ENCODE assay signal across 13 cellular contexts in the genomic region with DNA sequence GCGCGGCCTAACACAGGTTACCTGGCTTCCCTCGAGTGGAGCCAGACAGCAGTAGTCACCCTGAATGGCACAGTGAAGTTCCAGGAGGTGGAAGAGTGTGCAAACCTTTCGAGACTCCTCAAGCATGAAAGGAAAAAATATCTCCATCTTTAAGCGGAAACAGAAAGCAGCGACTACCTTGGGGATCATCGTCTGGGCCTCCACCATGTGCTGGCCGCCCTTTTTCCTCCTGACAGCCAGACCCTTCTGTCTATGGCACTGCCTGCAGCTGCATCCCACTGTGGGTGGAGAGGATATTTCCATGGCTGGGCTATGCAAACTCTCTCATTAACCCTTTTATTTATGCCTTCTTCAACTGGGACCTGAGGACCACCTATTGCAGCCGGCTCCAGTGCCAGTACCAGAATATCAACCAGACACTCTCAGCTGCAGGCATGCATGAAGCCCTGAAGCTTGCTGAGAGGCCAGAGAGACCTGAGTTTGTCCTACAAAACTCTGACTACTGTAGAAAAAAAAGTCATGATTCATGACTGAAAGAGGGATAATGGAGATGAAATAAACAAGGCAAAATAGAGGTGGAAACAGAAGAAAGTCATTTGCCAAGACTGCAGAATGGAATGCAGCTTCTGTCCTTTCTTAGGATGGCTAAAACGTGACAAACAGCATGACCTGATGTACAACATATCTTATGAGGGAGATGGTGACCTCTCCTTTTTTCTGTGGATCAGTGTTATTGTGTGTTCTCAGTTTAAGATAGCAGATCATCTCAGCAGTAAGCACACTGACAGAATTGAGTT. TPM values are rescaled to one million over a fixed set of nuclear protein-coding genes. Genes with fewer than 3 reads are reported as not detected.
DNase-seq lines count a peak whose midpoint lies in the region; ATAC-seq and TF ChIP-seq lines count a peak whose summit lies in the region.
"Had no signal": no experiment of that assay in that cellular context is flagged by ENCODE, and none has a peak within 500 bp of the region (broad histone marks: within the 10 kb centered on the region; RNA-seq: fewer than 3 reads in every experiment).

No MANE protein-coding gene starts in this region.

- H3K27me3 ChIP-seq in A673 (replicated peaks; ENCODE audit: insufficient read depth, low read depth, low read length, poor library complexity) (no peaks in the 10 kb centered on the region), Caco-2 (replicated peaks; ENCODE audit: control insufficient read depth, insufficient read depth, low read length) (no peaks in the 10 kb centered on the region)
- H3K27me3 ChIP-seq: SJSA1 had no signal

- H3K4me3 ChIP-seq in A673 (ENCODE audit: low read depth, low read length, poor library complexity, severe bottlenecking) (no peak overlapping the region), Caco-2 (ENCODE audit: low read depth, low read length) (no peak overlapping the region)

- H3K36me3 Mint-ChIP-seq in Caco-2 (ENCODE audit: insufficient read depth, unreplicated experiment) (no peaks in the 10 kb centered on the region), mesothelial cell of epicardium (no peaks in the 10 kb centered on the region)
- H3K36me3 Mint-ChIP-seq in activated T-helper 17 cell treated with anti-CD3 and anti-CD28 coated beads, Interleukin-2, amount 50 U/mL, for 72 hours (ENCODE audit: low read depth): no peaks in the 10 kb centered on the region

- no peak for DNase-seq in A673 (ENCODE audit: low spot score)
- no peak for DNase-seq in Caco-2
- no peak for DNase-seq in mesothelial cell of epicardium (ENCODE audit: low spot score in 2 of 2, unreplicated experiment in 2 of 2)
- no peak for DNase-seq in NCI-H2081 treated with DMSO at 0.1 percent for 48 hours (lab: John Stamatoyannopoulos, UW)
- DNase-seq in COLO668 (lab: John Stamatoyannopoulos, UW; ENCODE audit: unreplicated experiment): no peak
- DNase-seq: C1 segment of cervical spinal cord, NCI-H1436 treated with DMSO at 0.1 percent for 48 hours, NCI-H82 had no signal

- no peaks in the 10 kb centered on the region for H3K27me3 Mint-ChIP-seq in Caco-2 (ENCODE audit: insufficient read depth, unreplicated experiment)
- H3K27me3 Mint-ChIP-seq in activated T-helper 17 cell treated with anti-CD3 and anti-CD28 coated beads, Interleukin-2, amount 50 U/mL, for 72 hours: no peaks in the 10 kb centered on the region
- H3K27me3 Mint-ChIP-seq in mesothelial cell of epicardium (ENCODE audit: low read depth): no peaks in the 10 kb centered on the region

- H3K9me3 ChIP-seq in A673 (ENCODE audit: low read depth, low read length, poor library complexity, severe bottlenecking) (no peaks in the 10 kb centered on the region), Caco-2 (no peaks in the 10 kb centered on the region)

- H3K4me1 Mint-ChIP-seq in Caco-2 (ENCODE audit: low read depth, unreplicated experiment) (peaks cover 19% of the 10 kb centered on the region), mesothelial cell of epicardium (peaks cover 54% of the 10 kb centered on the region)
- H3K4me1 Mint-ChIP-seq in activated T-helper 17 cell treated with anti-CD3 and anti-CD28 coated beads, Interleukin-2, amount 50 U/mL, for 72 hours: peaks cover 4% of the 10 kb centered on the region

- TSS peak; percentile 18 for BruUV-seq in A673 (replicated peaks; lab: Mats Ljungman, UMichigan)
- no TSS peak for BruUV-seq in Caco-2 (replicated peaks; lab: Mats Ljungman, UMichigan)

- H3K4me1 ChIP-seq in A673 (ENCODE audit: insufficient read depth, low read length, poor library complexity, severe bottlenecking) (no peaks in the 10 kb centered on the region), Caco-2 (peaks cover 24% of the 10 kb centered on the region)

- no peak for ATAC-seq in activated T-helper 17 cell treated with anti-CD3 and anti-CD28 coated beads, Interleukin-2, amount 50 U/mL, for 72 hours (replicated peaks)
- ATAC-seq in GM21515 (IDR thresholded peaks at IDR 0.05; ENCODE audit: unreplicated experiment) (no peak), HG03521 (IDR thresholded peaks at IDR 0.05; ENCODE audit: unreplicated experiment) (no peak)
- ATAC-seq: esophagus mucosa had no signal

- POLR2A ChIA-PET in A673 (lab: Charles Lee; ENCODE audit: low non-redundant PET) (no interaction called here), Caco-2 (lab: Charles Lee) (no interaction called here)

- intact Hi-C loops in A673 (cut with micrococcal nuclease; ENCODE audit: unreplicated experiment): no loop called here
- intact Hi-C loops in Caco-2 (cut with micrococcal nuclease; ENCODE audit: unreplicated experiment): no loop called here

- H3K9me3 Mint-ChIP-seq in Caco-2 (ENCODE audit: unreplicated experiment) (no peaks in the 10 kb centered on the region), mesothelial cell of epicardium (no peaks in the 10 kb centered on the region)
- H3K9me3 Mint-ChIP-seq in activated T-helper 17 cell treated with anti-CD3 and anti-CD28 coated beads, Interleukin-2, amount 50 U/mL, for 72 hours: no peaks in the 10 kb centered on the region

- no peaks in the 10 kb centered on the region for H3K36me3 ChIP-seq in A673 (ENCODE audit: insufficient read depth, low read length, poor library complexity, severe bottlenecking)
- H3K36me3 ChIP-seq in Caco-2 (ENCODE audit: control insufficient read depth, insufficient read depth, low read length): no peaks in the 10 kb centered on the region

- TF ChIP-seq CTCF in A673 (conservative IDR thresholded peaks at IDR 0.05; ENCODE audit: low read depth, low read length) (no peak), Caco-2 (IDR thresholded peaks at IDR 0.05; ENCODE audit: insufficient read depth in 1 of 2, low read depth in 1 of 2, low read length in 1 of 2, severe bottlenecking in 1 of 2, unreplicated experiment in 1 of 2) (no peak), mesothelial cell of epicardium (IDR thresholded peaks at IDR 0.05; ENCODE audit: unreplicated experiment) (no peak)

- H3K4me3 Mint-ChIP-seq in Caco-2 (ENCODE audit: unreplicated experiment) (peak overlapping the region; percentile 75), mesothelial cell of epicardium (peak overlapping the region; percentile 82)
- peak overlapping the region; percentile 84 for H3K4me3 Mint-ChIP-seq in activated T-helper 17 cell treated with anti-CD3 and anti-CD28 coated beads, Interleukin-2, amount 50 U/mL, for 72 hours

- CTCF ChIA-PET in A673 (lab: Charles Lee): no interaction called here
- CTCF ChIA-PET in Caco-2 (lab: Charles Lee): interaction anchor here (1.5 kb wide), 1 partner anchor 212 kb away, joined by 3 read pairs; no protein-coding TSS in a partner anchor

- no peak overlapping the region for H3K27ac Mint-ChIP-seq in Caco-2 (ENCODE audit: unreplicated experiment)
- no peak overlapping the region for H3K27ac Mint-ChIP-seq in activated T-helper 17 cell treated with anti-CD3 and anti-CD28 coated beads, Interleukin-2, amount 50 U/mL, for 72 hours
- H3K27ac Mint-ChIP-seq in mesothelial cell of epicardium: no peak overlapping the region

- no peak overlapping the region for H3K27ac ChIP-seq in A673 (ENCODE audit: low read depth, low read length, poor library complexity, severe bottlenecking)
- H3K27ac ChIP-seq: SJSA1 had no signal

RNA-seq across cellular contexts. Expression of a gene that starts 2.4 kb away (rescaled TPM):
- total RNA-seq in A673 (2021) (26.7 and 28.1 TPM in 2 replicates), Caco-2 (2022) (55.2 and 55.8 TPM in 2 replicates), mesothelial cell of epicardium (55.0 to 63.5 TPM (median 58.6 TPM) in 3 replicates)
- total RNA-seq in activated T-helper 17 cell treated with anti-CD3 and anti-CD28 coated beads, Interleukin-2, amount 50 U/mL, for 72 hours: 10 to 100 TPM; 14.4 to 16.3 TPM

RNA-seq across cellular contexts. Expression of a gene that starts 41.7 kb away (rescaled TPM):
- total RNA-seq in A673 (2021) (11.8 and 13.2 TPM in 2 replicates), Caco-2 (2022) (11.2 and 11.4 TPM in 2 replicates), mesothelial cell of epicardium (8.6 to 9.5 TPM (median 9.1 TPM) in 3 replicates)
- 10 to 100 TPM in 1 of 2 donors, 1 to 10 TPM in 1; 9.7 to 14.7 TPM for total RNA-seq in activated T-helper 17 cell treated with anti-CD3 and anti-CD28 coated beads, Interleukin-2, amount 50 U/mL, for 72 hours

RNA-seq across cellular contexts. Expression of a gene that starts 50.5 kb away (rescaled TPM):
- total RNA-seq in A673 (2021): not detected in 2 replicates
- not detected in 2 replicates for total RNA-seq in Caco-2 (2022)
- not detected for total RNA-seq in activated T-helper 17 cell treated with anti-CD3 and anti-CD28 coated beads, Interleukin-2, amount 50 U/mL, for 72 hours
- not detected in 3 replicates for total RNA-seq in mesothelial cell of epicardium
- total RNA-seq: esophagus mucosa, SJSA1 had no signal
